In the genomic region with DNA sequence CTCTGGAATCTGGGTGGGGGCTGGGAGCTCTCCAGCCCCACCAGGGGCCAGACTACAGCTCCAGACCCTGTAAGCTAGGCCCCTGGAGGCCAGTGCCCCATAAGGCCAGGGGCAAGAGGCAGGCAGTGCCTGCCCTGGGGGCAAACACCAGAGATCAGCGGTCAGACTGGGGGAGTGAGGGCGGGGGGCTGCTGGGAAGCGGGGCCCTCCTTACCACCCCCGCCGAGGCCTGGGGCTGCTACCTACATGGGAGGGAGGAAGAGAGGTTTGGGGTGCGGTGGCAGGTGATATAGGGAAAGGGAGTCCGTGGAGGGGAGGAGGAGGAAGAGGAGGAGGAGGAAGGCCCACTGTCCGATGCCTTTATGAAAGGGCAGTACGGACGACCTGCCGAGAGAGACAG, we compare ENCODE assay signal across 25 cellular contexts. TPM values are rescaled to one million over a fixed set of nuclear protein-coding genes. Genes with fewer than 3 reads are reported as not detected.
"Had no signal": no experiment of that assay in that cellular context is flagged by ENCODE, and none has a peak within 500 bp of the region (broad histone marks: within the 10 kb centered on the region; RNA-seq: fewer than 3 reads in every experiment).

No MANE protein-coding gene starts in this region.

- H2AFZ ChIP-seq: hepatocyte had no signal

- DNase-seq: activated CD4-positive, alpha-beta T cell treated with anti-CD3 and anti-CD28 coated beads for 36 hours; activated CD4-positive, alpha-beta T cell treated with anti-CD3 and anti-CD28 coated beads, Interleukin-2, amount 50 U/mL, for 4 hours; activated CD4-positive, CD25-positive, alpha-beta regulatory T cell; activated gamma-delta T cell; activated naive CD4-positive, alpha-beta T cell treated with anti-CD3 and anti-CD28 coated beads, Interleukin-2, amount 10 ng/mL, durations not matched to agents 7 days and 5 days; activated naive CD8-positive, alpha-beta T cell treated with anti-CD3 and anti-CD28 coated beads, Interleukin-2, amount 10 ng/mL, durations not matched to agents 7 days and 5 days; effector CD8-positive, alpha-beta T cell; erythroblast; gastrocnemius medialis; left ventricle myocardium inferior; mammary epithelial cell; stimulated activated CD4-positive, alpha-beta T cell treated with anti-CD3 and anti-CD28 coated beads, Interleukin-15, amount 100 ng/mL, for 24 hours; stimulated activated CD4-positive, alpha-beta T cell treated with anti-CD3 and anti-CD28 coated beads, Interleukin-2, amount 100 ng/mL, for 24 hours; stimulated activated naive B cell treated with anti-CD40 and anti-IgM and Interleukin-4, amounts not matched to agents 10 μg/mL and 1 μg/mL and 100 μg/mL, for 72 hours; stomach; T-helper 1 cell had no signal

- H3K27ac Mint-ChIP-seq: activated CD4-positive, alpha-beta T cell treated with anti-CD3 and anti-CD28 coated beads for 36 hours; activated naive CD4-positive, alpha-beta T cell treated with anti-CD3 and anti-CD28 coated beads, Interleukin-2, amount 10 ng/mL, durations not matched to agents 7 days and 5 days; activated naive CD8-positive, alpha-beta T cell treated with anti-CD3 and anti-CD28 coated beads, Interleukin-2, amount 10 ng/mL, durations not matched to agents 7 days and 5 days; dendritic cell treated with granulocyte-macrophage colony-stimulating factor and Interleukin-4, amounts not matched to agents 40 ng/mL and 50 ng/mL, for 4 days; T-helper 2 cell treated with Interferon-gamma antibody and Interleukin-4, amounts not matched to agents 5 μg/mL and 100 μg/mL, for 36 hours had no signal

- H3K9me3 ChIP-seq: gastrocnemius medialis, left ventricle myocardium inferior, stomach, suprapubic skin, tibial nerve had no signal

- ATAC-seq: activated CD4-positive, alpha-beta T cell treated with anti-CD3 and anti-CD28 coated beads for 36 hours; gastrocnemius medialis; right cardiac atrium; stimulated activated naive B cell treated with anti-CD40 and anti-IgM and Interleukin-4, amounts not matched to agents 10 μg/mL and 1 μg/mL and 100 μg/mL, for 72 hours had no signal

- H3K27ac ChIP-seq: brain microvascular endothelial cell, gastrocnemius medialis, hepatocyte, left ventricle myocardium inferior, suprapubic skin had no signal

- H3K9me3 Mint-ChIP-seq: activated naive CD4-positive, alpha-beta T cell treated with anti-CD3 and anti-CD28 coated beads, Interleukin-2, amount 10 ng/mL, durations not matched to agents 7 days and 5 days; activated naive CD8-positive, alpha-beta T cell treated with anti-CD3 and anti-CD28 coated beads, Interleukin-2, amount 10 ng/mL, durations not matched to agents 7 days and 5 days; dendritic cell treated with granulocyte-macrophage colony-stimulating factor and Interleukin-4, amounts not matched to agents 40 ng/mL and 50 ng/mL, for 4 days; nephron; stimulated activated naive B cell treated with anti-CD40 and anti-IgM and Interleukin-4, amounts not matched to agents 10 μg/mL and 1 μg/mL and 100 μg/mL, for 72 hours; T-helper 2 cell treated with Interferon-gamma antibody and Interleukin-4, amounts not matched to agents 5 μg/mL and 100 μg/mL, for 36 hours had no signal

- H3K4me3 Mint-ChIP-seq: activated CD4-positive, alpha-beta T cell treated with anti-CD3 and anti-CD28 coated beads for 36 hours; activated naive CD4-positive, alpha-beta T cell treated with anti-CD3 and anti-CD28 coated beads, Interleukin-2, amount 10 ng/mL, durations not matched to agents 7 days and 5 days; activated naive CD8-positive, alpha-beta T cell treated with anti-CD3 and anti-CD28 coated beads, Interleukin-2, amount 10 ng/mL, durations not matched to agents 7 days and 5 days; dendritic cell treated with granulocyte-macrophage colony-stimulating factor and Interleukin-4, amounts not matched to agents 40 ng/mL and 50 ng/mL, for 4 days; nephron; stimulated activated naive B cell treated with anti-CD40 and anti-IgM and Interleukin-4, amounts not matched to agents 10 μg/mL and 1 μg/mL and 100 μg/mL, for 72 hours; T-helper 2 cell treated with Interferon-gamma antibody and Interleukin-4, amounts not matched to agents 5 μg/mL and 100 μg/mL, for 36 hours had no signal

- H3K36me3 Mint-ChIP-seq: activated naive CD4-positive, alpha-beta T cell treated with anti-CD3 and anti-CD28 coated beads, Interleukin-2, amount 10 ng/mL, durations not matched to agents 7 days and 5 days had no signal

- H3K27me3 ChIP-seq: brain microvascular endothelial cell, gastrocnemius medialis, hepatocyte, stomach, suprapubic skin, tibial nerve had no signal

- H3K4me3 ChIP-seq: gastrocnemius medialis, hepatocyte, left ventricle myocardium inferior, stomach, suprapubic skin, tibial nerve had no signal

- H3K36me3 ChIP-seq: gastrocnemius medialis had no signal

- H3K27me3 Mint-ChIP-seq: activated CD4-positive, alpha-beta T cell treated with anti-CD3 and anti-CD28 coated beads for 36 hours; activated naive CD8-positive, alpha-beta T cell treated with anti-CD3 and anti-CD28 coated beads, Interleukin-2, amount 10 ng/mL, durations not matched to agents 7 days and 5 days had no signal

- H3K4me2 ChIP-seq: hepatocyte had no signal

RNA-seq across cellular contexts. Expression of a gene that starts 50.0 kb away (rescaled TPM):
- total RNA-seq: cardiac septum, left ventricle myocardium inferior had no signal
